ENCODE assay signal across 23 cellular contexts in the genomic region with DNA sequence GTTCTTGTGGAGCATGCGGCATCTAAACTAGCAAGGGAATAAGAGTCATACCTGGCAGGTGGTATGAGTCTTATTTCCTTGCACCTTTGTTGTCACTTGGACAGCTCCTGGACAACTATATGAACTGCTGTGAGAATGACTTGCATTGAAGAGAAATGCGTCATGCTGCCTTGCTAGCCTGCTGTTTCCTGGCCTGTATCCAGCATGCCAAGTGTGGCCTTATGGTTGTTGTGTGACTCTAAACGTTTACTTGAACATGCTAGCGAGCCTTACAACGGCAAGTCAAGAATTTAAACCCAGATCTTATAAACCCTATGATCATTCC.
A peak's percentile ranks its signal among the peaks of the same experiment; 100 is the strongest.
DNase-seq lines count a peak whose midpoint lies in the region; ATAC-seq, FAIRE-seq and TF ChIP-seq lines count a peak whose summit lies in the region.
"Had no signal": no experiment of that assay in that cellular context is flagged by ENCODE, and none has a peak within 500 bp of the region (broad histone marks: within the 10 kb centered on the region; RNA-seq: fewer than 3 reads in every experiment).

No MANE protein-coding gene starts in this region.

- peaks cover 2% of the 10 kb centered on the region for H3K4me1 Mint-ChIP-seq in astrocyte (ENCODE audit: low read depth, unreplicated experiment)

- H3K27ac Mint-ChIP-seq in astrocyte (ENCODE audit: unreplicated experiment): no peak overlapping the region
- H3K27ac Mint-ChIP-seq: activated CD4-positive, alpha-beta memory T cell treated with anti-CD3 and anti-CD28 coated beads for 36 hours; activated naive CD4-positive, alpha-beta T cell treated with anti-CD3 and anti-CD28 coated beads, Interleukin-2, amount 50 U/mL, for 72 hours; effector memory CD8-positive, alpha-beta T cell; natural killer cell treated with Interleukin-12 subunit alpha and Interleukin-12 subunit beta and Interleukin-15 and Interleukin-18, amount 100 ng/mL, for 72 hours had no signal

- peak; percentile 55 for FAIRE-seq in HTR-8/SVneo (lab: Jason Lieb, UNC)
- FAIRE-seq in astrocyte (lab: Jason Lieb, UNC): no peak
- FAIRE-seq: keratinocyte had no signal

- H3K4me3 ChIP-seq in astrocyte (ENCODE audit: insufficient read depth, low read depth, low read length) (no peak overlapping the region), fibroblast of villous mesenchyme (ENCODE audit: low read depth, low read length) (no peak overlapping the region)
- H3K4me3 ChIP-seq: cardiac muscle cell, smooth muscle cell, suprapubic skin, vagina had no signal

- H3K79me2 ChIP-seq in astrocyte (ENCODE audit: insufficient read depth, low read length): no peaks in the 10 kb centered on the region

- H3K9ac ChIP-seq in astrocyte (ENCODE audit: low read length): no peak overlapping the region

- peaks cover 25% of the 10 kb centered on the region for H3K36me3 Mint-ChIP-seq in astrocyte (ENCODE audit: low read depth, unreplicated experiment)

- H3K4me3 Mint-ChIP-seq in astrocyte (ENCODE audit: unreplicated experiment): no peak overlapping the region
- H3K4me3 Mint-ChIP-seq: activated CD4-positive, alpha-beta memory T cell treated with anti-CD3 and anti-CD28 coated beads for 36 hours; activated T-cell treated with anti-CD3 and anti-CD28 coated beads, Interleukin-2, amount 50 U/mL, for 4 hours; effector memory CD8-positive, alpha-beta T cell; natural killer cell treated with Interleukin-12 subunit alpha and Interleukin-12 subunit beta and Interleukin-15 and Interleukin-18, amount 100 ng/mL, for 72 hours had no signal

- DNase-seq in COR-L47 (lab: John Stamatoyannopoulos, UW) (peak; percentile 71), HTR-8/SVneo (ENCODE audit: insufficient read length, low spot score) (no peak), astrocyte (ENCODE audit: low read depth) (peak; percentile 39), fibroblast of villous mesenchyme (ENCODE audit: low read depth) (peak; percentile 39), islet precursor cell (no peak), NCI-H187 (lab: John Stamatoyannopoulos, UW) (no peak)
- no peak for DNase-seq in NK-92 treated with Interleukin-12 subunit alpha and Interleukin-12 subunit beta, amount 100 ng/mL, for 24 hours (lab: John Stamatoyannopoulos, UW)
- DNase-seq: activated CD4-positive, alpha-beta memory T cell treated with anti-CD3 and anti-CD28 coated beads for 36 hours; activated T-cell treated with anti-CD3 and anti-CD28 coated beads, Interleukin-2, amount 50 U/mL, for 4 hours; effector memory CD8-positive, alpha-beta T cell; GDM1; mesenchymal stem cell; MV-4-11; NCI-H510A treated with DMSO at 0.1 percent for 48 hours; SHP77 had no signal

- peak overlapping the region; percentile 12 for H3K4me2 ChIP-seq in astrocyte (ENCODE audit: low read length)
- H3K4me2 ChIP-seq: smooth muscle cell had no signal

- no peak overlapping the region for H2AFZ ChIP-seq in astrocyte (ENCODE audit: low read depth, low read length)

- H3K4me1 ChIP-seq in astrocyte (ENCODE audit: insufficient read depth, low read length): no peaks in the 10 kb centered on the region
- H3K4me1 ChIP-seq: suprapubic skin had no signal

- no peak overlapping the region for H3K27ac ChIP-seq in astrocyte (ENCODE audit: low read depth, low read length)
- H3K27ac ChIP-seq: cardiac muscle cell, suprapubic skin, vagina had no signal

- H3K36me3 ChIP-seq in astrocyte (ENCODE audit: insufficient read depth, low read length): no peaks in the 10 kb centered on the region
- H3K36me3 ChIP-seq: cardiac muscle cell had no signal

- no peaks in the 10 kb centered on the region for H3K27me3 ChIP-seq in astrocyte (ENCODE audit: insufficient read depth, low read length)
- H3K27me3 ChIP-seq: cardiac muscle cell, suprapubic skin, vagina had no signal

- TF ChIP-seq CTCF in astrocyte (IDR thresholded peaks at IDR 0.05; ENCODE audit: insufficient read depth, low read depth, low read length) (no peak), fibroblast of villous mesenchyme (IDR thresholded peaks at IDR 0.05; ENCODE audit: insufficient read depth, low read depth, low read length) (no peak)

- no peaks in the 10 kb centered on the region for H3K9me3 ChIP-seq in astrocyte (ENCODE audit: insufficient read depth, low read depth, low read length)
- H3K9me3 ChIP-seq: suprapubic skin, vagina had no signal

- peaks cover 13% of the 10 kb centered on the region for H3K9me3 Mint-ChIP-seq in astrocyte (ENCODE audit: unreplicated experiment)

- no peaks in the 10 kb centered on the region for H4K20me1 ChIP-seq in astrocyte (ENCODE audit: insufficient read depth, low read length)

- no peaks in the 10 kb centered on the region for H3K27me3 Mint-ChIP-seq in astrocyte (ENCODE audit: low read depth, unreplicated experiment)
- H3K27me3 Mint-ChIP-seq: activated CD4-positive, alpha-beta memory T cell treated with anti-CD3 and anti-CD28 coated beads for 36 hours; effector memory CD8-positive, alpha-beta T cell; natural killer cell treated with Interleukin-12 subunit alpha and Interleukin-12 subunit beta and Interleukin-15 and Interleukin-18, amount 100 ng/mL, for 72 hours had no signal

- ATAC-seq in GM21619 (IDR thresholded peaks at IDR 0.05; ENCODE audit: unreplicated experiment): no peak
- ATAC-seq: activated naive CD4-positive, alpha-beta T cell treated with anti-CD3 and anti-CD28 coated beads, Interleukin-2, amount 50 U/mL, for 72 hours; activated T-cell treated with anti-CD3 and anti-CD28 coated beads, Interleukin-2, amount 50 U/mL, for 4 hours; effector memory CD8-positive, alpha-beta T cell; natural killer cell treated with Interleukin-12 subunit alpha and Interleukin-12 subunit beta and Interleukin-15 and Interleukin-18, amount 100 ng/mL, for 72 hours had no signal

Comparison
In these comparisons a context has a peak if more than half of its experiments do, and no peak if none do; other contexts are left out.
1. DNase-seq: peak in COR-L47 (single experiment), astrocyte (single experiment) and fibroblast of villous mesenchyme (single experiment); none in HTR-8/SVneo (single experiment), NK-92 treated with Interleukin-12 subunit alpha and Interleukin-12 subunit beta, amount 100 ng/mL, for 24 hours (single experiment), islet precursor cell (single experiment) and NCI-H187 (0 of 2).